Comparison of ENCODE assay signal across 20 cellular contexts in the genomic region with DNA sequence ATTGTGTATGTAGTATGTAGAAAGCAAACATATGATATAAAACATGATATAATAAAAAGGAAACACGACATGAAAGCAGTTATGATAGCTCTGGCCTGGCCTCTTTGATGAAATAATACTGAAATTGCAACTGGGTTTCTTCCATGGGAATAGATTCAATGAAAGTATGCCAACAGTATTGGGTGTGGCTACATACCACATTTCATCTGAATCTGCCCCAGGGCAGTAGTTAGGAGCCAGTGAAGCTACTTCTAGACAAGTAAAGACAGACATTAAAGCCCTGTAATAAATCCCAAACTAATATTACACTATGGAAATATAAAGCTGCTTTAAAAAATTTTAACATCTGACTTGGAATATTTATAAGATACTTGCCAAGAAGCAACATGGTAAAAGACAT.
DNase-seq lines count a peak whose midpoint lies in the region; ATAC-seq, FAIRE-seq and TF ChIP-seq lines count a peak whose summit lies in the region.
"Had no signal": no experiment of that assay in that cellular context is flagged by ENCODE, and none has a peak within 500 bp of the region (broad histone marks: within the 10 kb centered on the region; RNA-seq: fewer than 3 reads in every experiment).

No MANE protein-coding gene starts in this region.

- peaks cover 2% of the 10 kb centered on the region for H3K9me1 ChIP-seq in keratinocyte (ENCODE audit: control insufficient read depth, extremely low read depth, insufficient read depth, low read length)

- peaks cover 5% of the 10 kb centered on the region for H3K79me2 ChIP-seq in keratinocyte (ENCODE audit: control insufficient read depth, insufficient read depth, low read length)

- peaks cover 24% of the 10 kb centered on the region for H3K4me1 Mint-ChIP-seq in MCF 10A (ENCODE audit: insufficient read depth, unreplicated experiment)

- peak; percentile 15 for DNase-seq in AG09319 (ENCODE audit: extremely low read depth, low read depth)
- DNase-seq in LNCaP clone FGC (ENCODE audit: low read depth), result peak; percentile 19
- DNase-seq in MCF 10A (ENCODE audit: unreplicated experiment), result peak; percentile 87
- DNase-seq in keratinocyte (ENCODE audit: low read depth, low spot score), result peak; percentile 76
- no peak for DNase-seq in NOMO-1 treated with dmso at 0.1 percent for 144 hours (lab: John Stamatoyannopoulos, UW; ENCODE audit: unreplicated experiment)
- no peak for DNase-seq in activated T-cell treated with anti-CD3 and anti-CD28 coated beads, Interleukin-2, amount 50 U/mL, for 48 hours
- no peak for DNase-seq in 8988T
- DNase-seq: activated CD4-positive, CD25-positive, alpha-beta regulatory T cell treated with anti-CD3 and anti-CD28 coated beads, Interleukin-2, amount 50 U/mL, for 72 hours; activated naive CD4-positive, alpha-beta T cell treated with anti-CD3 and anti-CD28 coated beads, Interleukin-2, amount 50 U/mL, for 16 hours; dermis blood vessel endothelial cell; hippocampal formation; naive thymus-derived CD4-positive, alpha-beta T cell; NCI-H2029; NCI-H82; RPMI8226; stimulated activated naive CD8-positive, alpha-beta T cell treated with anti-CD3 and anti-CD28 coated beads, Interleukin-15, Interleukin-2, amounts not matched to agents 100 U/mL and 50 U/mL, for 24 hours had no signal

- TF ChIP-seq CTCF in AG09319 (IDR thresholded peaks at IDR 0.05; ENCODE audit: low read depth, low read length), result no peak
- no peak for TF ChIP-seq CTCF in LNCaP clone FGC (IDR thresholded peaks at IDR 0.05; ENCODE audit: control insufficient read depth, extremely low read depth, insufficient read depth)
- TF ChIP-seq CTCF in MCF 10A (IDR thresholded peaks at IDR 0.05; ENCODE audit: unreplicated experiment), result no peak
- TF ChIP-seq CTCF in keratinocyte (optimal IDR thresholded peaks at IDR 0.05 in 1 of 3, IDR thresholded peaks at IDR 0.05 in 1 of 3, conservative IDR thresholded peaks at IDR 0.05 in 1 of 3; ENCODE audit: extremely low read depth in 1 of 3, insufficient read depth in 2 of 3, low read length in 3 of 3), result no peak

- no peak overlapping the region for H2AFZ ChIP-seq in keratinocyte (ENCODE audit: control insufficient read depth, low read length)

- peak; percentile 55 for FAIRE-seq in keratinocyte (lab: Jason Lieb, UNC)

- CTCF ChIA-PET in MCF 10A (lab: Yijun Ruan, JAX), result interaction anchor here (0.6 to 1.5 kb wide), 2 partner anchors 24 to 65 kb away, joined by 3 to 5 read pairs; no protein-coding TSS in a partner anchor

- H3K36me3 ChIP-seq in keratinocyte (ENCODE audit: control insufficient read depth in 2 of 2, extremely low read depth in 1 of 2, insufficient read depth in 2 of 2, low read length in 2 of 2), result peaks cover 6 to 23% of the 10 kb centered on the region in 2 experiments

- H3K27me3 Mint-ChIP-seq in MCF 10A (ENCODE audit: insufficient read depth, unreplicated experiment), result no peaks in the 10 kb centered on the region
- H3K27me3 Mint-ChIP-seq: naive thymus-derived CD4-positive, alpha-beta T cell had no signal

- H3K9me3 ChIP-seq in keratinocyte (ENCODE audit: control insufficient read depth, low read depth, low read length), result no peaks in the 10 kb centered on the region
- H3K9me3 ChIP-seq: esophagus muscularis mucosa, vagina had no signal

- H4K20me1 ChIP-seq in keratinocyte (ENCODE audit: control insufficient read depth, extremely low read depth, insufficient read depth, low read length), result no peaks in the 10 kb centered on the region

- dilution Hi-C loops in keratinocyte (cut with MboI; ENCODE audit: extremely low pct_ligation_motif_present, low sequenced_read_pairs), result no loop called here

- peak overlapping the region; percentile 49 for H3K27ac Mint-ChIP-seq in MCF 10A (ENCODE audit: low read depth, unreplicated experiment)

- intact Hi-C loops in MCF 10A (cut with micrococcal nuclease), result no loop called here

- no peaks in the 10 kb centered on the region for H3K9me3 Mint-ChIP-seq in MCF 10A (ENCODE audit: unreplicated experiment)

- POLR2A ChIA-PET in MCF 10A (lab: Yijun Ruan, JAX), result interaction anchor here (0.6 to 2.5 kb wide), 16 partner anchors 8 to 1591 kb away, joined by 3 to 25 read pairs (median 4); no protein-coding TSS in a partner anchor

- H3K27me3 ChIP-seq in keratinocyte (ENCODE audit: control insufficient read depth, extremely low read depth, insufficient read depth, low read length), result no peaks in the 10 kb centered on the region
- H3K27me3 ChIP-seq: esophagus muscularis mucosa, vagina had no signal

- peaks cover 90% of the 10 kb centered on the region for H3K36me3 Mint-ChIP-seq in MCF 10A (ENCODE audit: insufficient read depth, unreplicated experiment)

- H3K4me3 ChIP-seq in LNCaP clone FGC (ENCODE audit: low read depth, low read length) (no peak overlapping the region), keratinocyte (ENCODE audit: control insufficient read depth in 2 of 3, extremely low read depth in 1 of 3, insufficient read depth in 2 of 3, low read depth in 1 of 3, low read length in 3 of 3) (peak overlapping the region in 1 of 3 experiments; percentile 30)
- H3K4me3 ChIP-seq: esophagus muscularis mucosa, vagina had no signal

- H3K4me1 ChIP-seq in keratinocyte (ENCODE audit: control insufficient read depth, extremely low read depth, insufficient read depth, low read length), result peaks cover 65% of the 10 kb centered on the region
- H3K4me1 ChIP-seq: esophagus muscularis mucosa, vagina had no signal

- no TSS peak for BruUV-seq in MCF 10A (replicated peaks; lab: Mats Ljungman, UMichigan)

- peak overlapping the region; percentile 90 for H3K27ac ChIP-seq in keratinocyte (ENCODE audit: control insufficient read depth, insufficient read depth, low read length)
- H3K27ac ChIP-seq: esophagus muscularis mucosa, vagina had no signal

- peak overlapping the region; percentile 62 for H3K4me2 ChIP-seq in keratinocyte (ENCODE audit: control insufficient read depth, extremely low read depth, insufficient read depth, low read depth, low read length)

- no peak overlapping the region for H3K4me3 Mint-ChIP-seq in MCF 10A (ENCODE audit: unreplicated experiment)

- H3K9ac ChIP-seq in keratinocyte (ENCODE audit: control insufficient read depth, extremely low read depth, insufficient read depth, low read length), result peak overlapping the region; percentile 55

- no peak for ATAC-seq in HG02885 (IDR thresholded peaks at IDR 0.05; ENCODE audit: poor library complexity, unreplicated experiment)
- ATAC-seq: left lobe of liver; naive thymus-derived CD4-positive, alpha-beta T cell; stimulated activated naive CD8-positive, alpha-beta T cell treated with anti-CD3 and anti-CD28 coated beads, Interleukin-15, Interleukin-2, amounts not matched to agents 100 U/mL and 50 U/mL, for 24 hours had no signal

Comparison
In these comparisons a context has a peak if more than half of its experiments do, and no peak if none do; other contexts are left out.
1. DNase-seq: peak in AG09319 (single experiment), LNCaP clone FGC (single experiment), MCF 10A (single experiment) and keratinocyte (single experiment); none in NOMO-1 treated with dmso at 0.1 percent for 144 hours (single experiment), activated T-cell treated with anti-CD3 and anti-CD28 coated beads, Interleukin-2, amount 50 U/mL, for 48 hours (0 of 2) and 8988T (single experiment).